Comparison of ENCODE assay signal across 15 cellular contexts in the genomic region with DNA sequence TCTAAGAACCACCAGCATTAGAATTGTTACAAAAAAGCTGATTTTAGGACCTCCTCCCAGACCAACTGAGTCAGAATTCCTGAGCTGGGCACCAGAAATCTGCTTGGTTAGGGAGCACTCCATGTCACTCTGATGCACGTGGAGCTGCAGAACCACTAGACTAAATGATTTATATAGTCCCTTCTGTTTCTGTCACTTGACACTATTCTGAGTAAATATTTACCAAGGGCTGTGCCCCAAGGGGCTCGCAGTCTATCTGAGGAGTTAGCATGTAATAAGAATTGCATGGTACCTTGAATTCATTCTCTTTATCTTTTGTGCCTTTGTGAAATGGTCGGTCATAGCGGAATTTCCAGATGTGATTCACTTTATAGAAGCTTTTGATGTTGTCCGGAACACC.
"Had no signal": no experiment of that assay in that cellular context is flagged by ENCODE, and none has a peak within 500 bp of the region (broad histone marks: within the 10 kb centered on the region; RNA-seq: fewer than 3 reads in every experiment).

No MANE protein-coding gene starts in this region.

- H3K27me3 ChIP-seq: esophagus muscularis mucosa, stomach had no signal

- H3K4me3 ChIP-seq: coronary artery, esophagus muscularis mucosa, left ventricle myocardium inferior, stomach had no signal

- H3K9me3 ChIP-seq: esophagus muscularis mucosa, left ventricle myocardium inferior, stomach had no signal

- H3K27ac ChIP-seq: coronary artery, esophagus muscularis mucosa, left ventricle myocardium inferior, stomach had no signal

- DNase-seq: activated CD4-positive, alpha-beta T cell treated with anti-CD3 and anti-CD28 coated beads for 4 hours; activated CD8-positive, alpha-beta memory T cell treated with anti-CD3 and anti-CD28 coated beads, Interleukin-2, amount 50 U/mL, for 4 hours; activated CD8-positive, alpha-beta T cell treated with anti-CD3 and anti-CD28 coated beads, Interleukin-2, amount 10 ng/mL, durations not matched to agents 7 days and 5 days; activated effector memory CD4-positive, alpha-beta T cell treated with anti-CD3 and anti-CD28 coated beads, Interleukin-2, amount 50 U/mL, for 16 hours; activated T-cell treated with anti-CD3 and anti-CD28 coated beads, Interleukin-2, amount 50 U/mL, for 48 hours; central memory CD4-positive, alpha-beta T cell; effector CD4-positive, alpha-beta T cell; islet precursor cell; left ventricle myocardium inferior; stimulated activated CD4-positive, alpha-beta T cell treated with anti-CD3 and anti-CD28 coated beads, Interleukin-1b, Interleukin-23, amount 100 ng/mL, for 48 hours; stomach had no signal

- ATAC-seq: activated CD8-positive, alpha-beta T cell treated with anti-CD3 and anti-CD28 coated beads, Interleukin-2, amount 10 ng/mL, durations not matched to agents 7 days and 5 days; natural killer cell treated with Interleukin-12 subunit alpha and Interleukin-12 subunit beta and Interleukin-15 and Interleukin-18, amount 100 ng/mL, for 72 hours; WTC11 had no signal

- H3K4me1 ChIP-seq: esophagus muscularis mucosa had no signal
